In the genomic region with DNA sequence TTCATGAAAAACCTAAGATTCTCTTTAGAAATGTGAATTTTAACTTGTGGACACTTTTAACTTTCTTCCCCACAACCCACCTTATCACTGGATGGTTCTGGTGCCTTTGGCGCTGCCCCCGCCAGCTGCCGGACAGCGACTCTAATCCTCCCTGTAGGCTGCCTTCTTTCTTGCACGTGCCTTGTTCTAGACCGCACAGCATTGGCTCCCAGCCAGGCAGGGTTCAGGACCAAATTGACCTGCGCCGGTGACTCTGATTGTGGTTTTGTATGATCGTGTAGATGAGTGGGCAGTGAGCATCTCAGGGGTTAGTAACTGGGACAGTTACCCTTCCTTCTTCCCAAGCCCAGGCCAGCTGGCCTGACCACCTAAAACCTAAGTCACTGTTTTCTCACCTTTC, we compare ENCODE assay signal across 1 cellular context.
TF ChIP-seq lines count a peak whose summit lies in the region.

No MANE protein-coding gene starts in this region.

TF ChIP-seq in IMR-90, 13 proteins besides CTCF, POLR2A, EP300 and RAD21 (continued from another document):
- TF ChIP-seq MAZ (IDR thresholded peaks at IDR 0.05; ENCODE audit: borderline replicate concordance, low read depth, low read length), result no peak
- TF ChIP-seq, protein P1, sequence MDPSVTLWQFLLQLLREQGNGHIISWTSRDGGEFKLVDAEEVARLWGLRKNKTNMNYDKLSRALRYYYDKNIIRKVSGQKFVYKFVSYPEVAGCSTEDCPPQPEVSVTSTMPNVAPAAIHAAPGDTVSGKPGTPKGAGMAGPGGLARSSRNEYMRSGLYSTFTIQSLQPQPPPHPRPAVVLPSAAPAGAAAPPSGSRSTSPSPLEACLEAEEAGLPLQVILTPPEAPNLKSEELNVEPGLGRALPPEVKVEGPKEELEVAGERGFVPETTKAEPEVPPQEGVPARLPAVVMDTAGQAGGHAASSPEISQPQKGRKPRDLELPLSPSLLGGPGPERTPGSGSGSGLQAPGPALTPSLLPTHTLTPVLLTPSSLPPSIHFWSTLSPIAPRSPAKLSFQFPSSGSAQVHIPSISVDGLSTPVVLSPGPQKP (IDR thresholded peaks at IDR 0.05; ENCODE audit: borderline replicate concordance, low read depth, low read length), result no peak
TF ChIP-seq in IMR-90: peak in this region for 0.
